ENCODE assay signal across 24 cellular contexts in genomic region chr19:23305555-23305954, GRCh38. TPM values are rescaled to one million over a fixed set of nuclear protein-coding genes. Genes with fewer than 3 reads are reported as not detected.
DNase-seq lines count a peak whose midpoint lies in the region; ATAC-seq and TF ChIP-seq lines count a peak whose summit lies in the region.
"Had no signal": no experiment of that assay in that cellular context is flagged by ENCODE, and none has a peak within 500 bp of the region (broad histone marks: within the 10 kb centered on the region; RNA-seq: fewer than 3 reads in every experiment).

No MANE protein-coding gene starts in this region.

- no peaks in the 10 kb centered on the region for H3K4me1 ChIP-seq in sigmoid colon
- H3K4me1 ChIP-seq: esophagus muscularis mucosa, gastroesophageal sphincter, testis, vagina had no signal

- TF ChIP-seq CTCF in RWPE1 (conservative IDR thresholded peaks at IDR 0.05; ENCODE audit: low read depth), result no peak; the same call in 1 of the 2 replicates
- no peak for TF ChIP-seq CTCF in sigmoid colon (IDR thresholded peaks at IDR 0.05)

- DNase-seq in COR-L47 (lab: John Stamatoyannopoulos, UW) (peak; percentile 0), HPDE6-E6E7 (ENCODE audit: extremely low spot score) (peak; percentile 16), RWPE1 (ENCODE audit: low spot score) (peak; percentile 7), left kidney (ENCODE audit: low read depth, low spot score) (peak; percentile 26), sigmoid colon (no peak)
- no peak for DNase-seq in activated CD4-positive, CD25-positive, alpha-beta regulatory T cell (lab: John Stamatoyannopoulos, UW)
- DNase-seq: activated CD4-positive, alpha-beta T cell treated with anti-CD3 and anti-CD28 coated beads, Interleukin-2, amount 50 U/mL, for 48 hours; activated effector memory CD4-positive, alpha-beta T cell treated with anti-CD3 and anti-CD28 coated beads, Interleukin-2, amount 50 U/mL, for 16 hours; CD8-positive, alpha-beta memory T cell; effector memory CD4-positive, alpha-beta T cell; HFFc6; islet precursor cell; NCI-H526 treated with DMSO at 0.1 percent for 48 hours; PC-3; SHP77 treated with DMSO at 0.1 percent for 48 hours; small intestine; stimulated activated naive B cell treated with anti-CD40 and anti-IgM and Interleukin-4, amounts not matched to agents 10 μg/mL and 1 μg/mL and 100 μg/mL, for 72 hours; T-helper 17 cell; testis had no signal

- H3K4me3 ChIP-seq in sigmoid colon, result no peak overlapping the region
- H3K4me3 ChIP-seq: esophagus muscularis mucosa, gastroesophageal sphincter, testis, vagina had no signal

- H3K27me3 ChIP-seq in sigmoid colon, result no peaks in the 10 kb centered on the region
- H3K27me3 ChIP-seq: esophagus muscularis mucosa, gastroesophageal sphincter, neutrophil, testis, vagina had no signal

- WGBS in sigmoid colon, 2 donors, result 61 to 70% methylated on average over 1 of the region's 1 CpG

- TF ChIP-seq POLR2A in sigmoid colon (IDR thresholded peaks at IDR 0.05), result no peak

- no peak for TF ChIP-seq EP300 in sigmoid colon (IDR thresholded peaks at IDR 0.05)

- intact Hi-C loops in sigmoid colon (cut with DNase I), result no loop called here

- H3K36me3 ChIP-seq in sigmoid colon, result no peaks in the 10 kb centered on the region
- H3K36me3 ChIP-seq: esophagus muscularis mucosa, neutrophil, vagina had no signal

- POLR2A ChIA-PET in RWPE1 (lab: Yijun Ruan, JAX; ENCODE audit: low non-redundant PET), result no interaction called here

- CTCF ChIA-PET in RWPE1 (lab: Yijun Ruan, JAX), result no interaction called here

- ATAC-seq in HG03442 (IDR thresholded peaks at IDR 0.05; ENCODE audit: unreplicated experiment), result no peak
- ATAC-seq: gastroesophageal sphincter; PC-3; stimulated activated naive B cell treated with anti-CD40 and anti-IgM and Interleukin-4, amounts not matched to agents 10 μg/mL and 1 μg/mL and 100 μg/mL, for 72 hours; T-helper 17 cell had no signal

- no peak overlapping the region for H3K27ac ChIP-seq in RWPE1
- no peak overlapping the region for H3K27ac ChIP-seq in sigmoid colon
- H3K27ac ChIP-seq: esophagus muscularis mucosa, gastroesophageal sphincter, neutrophil, testis, vagina had no signal

- peaks cover 0 to 3% (median 1%) of the 10 kb centered on the region in 4 donors for H3K9me3 ChIP-seq in sigmoid colon
- H3K9me3 ChIP-seq: neutrophil, testis, vagina had no signal

RNA-seq across cellular contexts. Expression of gene ZNF724, which starts 55.4 kb away (rescaled TPM):
- 1 to 10 TPM in 2 of 4 donors, under 1 TPM in 2; 0.33 to 2.5 (median 1.5) TPM for total RNA-seq in sigmoid colon
- polyA plus RNA-seq in sigmoid colon, result 1 to 10 TPM in 1 of 3 donors, under 1 TPM in 1, not detected in 1; 0.69 to 1.3 TPM

Comparison
In these comparisons a context has a peak if more than half of its experiments do, and no peak if none do; other contexts are left out.
1. DNase-seq: peak in COR-L47 (single experiment), HPDE6-E6E7 (single experiment), RWPE1 (single experiment) and left kidney (single experiment); none in activated CD4-positive, CD25-positive, alpha-beta regulatory T cell (0 of 4) and sigmoid colon (single experiment).